Comparison of ENCODE assay signal across 8 cellular contexts in the genomic region with DNA sequence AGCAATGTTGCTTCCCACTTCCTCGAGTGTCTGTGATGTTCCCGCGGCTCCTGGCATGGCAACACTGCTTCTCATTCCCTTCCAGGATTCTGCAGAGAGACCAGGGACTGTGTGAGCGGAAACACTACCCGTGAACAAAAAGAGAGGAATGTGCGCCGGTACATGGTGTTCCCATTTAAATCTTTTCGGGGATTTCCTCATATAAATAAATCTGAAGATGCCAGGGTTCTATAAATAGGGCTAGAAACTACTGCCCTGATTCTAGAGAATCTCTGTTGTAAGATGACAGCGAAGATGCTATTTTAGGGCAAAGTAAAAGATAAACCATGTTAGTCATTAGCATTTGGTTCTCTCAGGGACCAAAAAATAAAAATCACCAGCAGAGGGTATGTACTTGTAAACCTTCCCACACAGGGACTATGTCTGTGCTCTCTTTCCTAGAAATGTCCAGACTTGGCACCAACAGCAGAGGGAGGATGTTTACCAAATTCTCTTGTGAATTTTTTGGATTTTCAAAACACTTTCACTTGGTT.
DNase-seq lines count a peak whose midpoint lies in the region; ATAC-seq and TF ChIP-seq lines count a peak whose summit lies in the region.
"Had no signal": no experiment of that assay in that cellular context is flagged by ENCODE, and none has a peak within 500 bp of the region (broad histone marks: within the 10 kb centered on the region; RNA-seq: fewer than 3 reads in every experiment).

No MANE protein-coding gene starts in this region.

- H2BK12ac ChIP-seq in neuronal stem cell (ENCODE audit: low read length), result no peak overlapping the region

- H4K8ac ChIP-seq in neuronal stem cell (ENCODE audit: low read depth, low read length), result no peak overlapping the region

- no peak overlapping the region for H3K14ac ChIP-seq in neuronal stem cell (ENCODE audit: low read length)

- H4K91ac ChIP-seq in neuronal stem cell (ENCODE audit: low read depth, low read length, poor library complexity), result no peak overlapping the region

- H2AFZ ChIP-seq in neuronal stem cell (ENCODE audit: low read length), result no peak overlapping the region

- peak; percentile 52 for DNase-seq in RPMI7951 (ENCODE audit: low read depth)
- peak; percentile 84 for DNase-seq in fibroblast of the aortic adventitia (ENCODE audit: low read depth)
- DNase-seq in neuronal stem cell (ENCODE audit: low spot score), result no peak
- peak; percentile 83 to 92 for DNase-seq in uterus
- no peak for DNase-seq in activated CD8-positive, alpha-beta memory T cell treated with anti-CD3 and anti-CD28 coated beads for 24 hours
- no peak for DNase-seq in NCI-H510A (lab: John Stamatoyannopoulos, UW)

- peak overlapping the region; percentile 22 for H3K18ac ChIP-seq in neuronal stem cell (ENCODE audit: low read length)

- H2BK15ac ChIP-seq in neuronal stem cell (ENCODE audit: low read length), result no peak overlapping the region

- H3K4me2 ChIP-seq in neuronal stem cell (ENCODE audit: insufficient read depth, low read length, poor library complexity, severe bottlenecking), result no peak overlapping the region

- no peak overlapping the region for H2BK120ac ChIP-seq in neuronal stem cell (ENCODE audit: low read depth, low read length)

- peaks cover 8 to 68% of the 10 kb centered on the region in 2 donors for H3K36me3 ChIP-seq in neuronal stem cell (replicated peaks in 1 of 2; ENCODE audit: control insufficient read depth in 2 of 2, insufficient read depth in 2 of 2, low read length in 2 of 2)
- H3K36me3 ChIP-seq in uterus, result no peaks in the 10 kb centered on the region

- no peak overlapping the region for H3K27ac ChIP-seq in neuronal stem cell (replicated peaks; ENCODE audit: low read length)
- H3K27ac ChIP-seq in uterus, result peak overlapping the region; percentile 87 to 95

- ATAC-seq in GM19324 (IDR thresholded peaks at IDR 0.05; ENCODE audit: low FRiP score, unreplicated experiment), result no peak
- ATAC-seq: Panc1 had no signal

- no peak overlapping the region for H2BK5ac ChIP-seq in neuronal stem cell (ENCODE audit: low read length)

- WGBS in neuronal stem cell (ENCODE audit: extremely low coverage in 2 of 2, insufficient read length in 2 of 2, insufficient replicate concordance in 1 of 2), 2 donors, result no CpG with 5 or more reads among the region's 9 CpGs

- TF ChIP-seq CTCF in fibroblast of the aortic adventitia (IDR thresholded peaks at IDR 0.05; ENCODE audit: insufficient read depth, low read length) (peak; percentile 37), uterus (IDR thresholded peaks at IDR 0.05) (peak; percentile 20 to 50 (median 32))

- peaks cover 0 to 8% of the 10 kb centered on the region in 2 donors for H3K4me1 ChIP-seq in neuronal stem cell (ENCODE audit: control insufficient read depth in 2 of 2, insufficient read depth in 1 of 2, low read depth in 1 of 2, low read length in 2 of 2)
- peaks cover 21 to 26% of the 10 kb centered on the region in 2 donors for H3K4me1 ChIP-seq in uterus

- H3K4me3 ChIP-seq in fibroblast of the aortic adventitia (ENCODE audit: low read depth, low read length) (no peak overlapping the region), neuronal stem cell (ENCODE audit: low read length in 2 of 2) (no peak overlapping the region), uterus (no peak overlapping the region)

- H3K9ac ChIP-seq in neuronal stem cell (ENCODE audit: low read depth, low read length, poor library complexity), result no peak overlapping the region

- peaks cover 2% of the 10 kb centered on the region for H3K79me1 ChIP-seq in neuronal stem cell (ENCODE audit: low read depth, low read length)

- H3K23ac ChIP-seq in neuronal stem cell (ENCODE audit: low read depth, low read length, poor library complexity), result no peak overlapping the region

- H2AK5ac ChIP-seq in neuronal stem cell (ENCODE audit: low read depth, low read length), result no peak overlapping the region

- intact Hi-C loops in uterus (cut with DNase I; ENCODE audit: low total_unique reads), result loop anchor here (10.0 kb wide), 1 partner anchor 153 kb away; no protein-coding TSS in a partner anchor

- TF ChIP-seq POLR2A in uterus (IDR thresholded peaks at IDR 0.05), result no peak

- H3K9me3 ChIP-seq in neuronal stem cell (replicated peaks in 1 of 2; ENCODE audit: control insufficient read depth in 2 of 2, insufficient read depth in 1 of 2, low read depth in 1 of 2, low read length in 2 of 2) (no peaks in the 10 kb centered on the region), uterus (no peaks in the 10 kb centered on the region)

- H3K4ac ChIP-seq in neuronal stem cell (ENCODE audit: low read length), result no peak overlapping the region

- H3K27me3 ChIP-seq in neuronal stem cell (ENCODE audit: control insufficient read depth in 3 of 3, insufficient read depth in 3 of 3, low read depth in 1 of 3, low read length in 3 of 3) (no peaks in the 10 kb centered on the region), uterus (no peaks in the 10 kb centered on the region)

Comparison
In these comparisons a context has a peak if more than half of its experiments do, and no peak if none do; other contexts are left out.
1. DNase-seq: peak in RPMI7951 (single experiment), fibroblast of the aortic adventitia (single experiment) and uterus (2 of 2); none in neuronal stem cell (single experiment), activated CD8-positive, alpha-beta memory T cell treated with anti-CD3 and anti-CD28 coated beads for 24 hours (single experiment) and NCI-H510A (single experiment).